In genomic region chr4:112517067-112517588, GRCh38 we compare ENCODE assay signal across 9 cellular contexts. TPM values are rescaled to one million over a fixed set of nuclear protein-coding genes. Genes with fewer than 3 reads are reported as not detected.
DNase-seq lines count a peak whose midpoint lies in the region; ATAC-seq and TF ChIP-seq lines count a peak whose summit lies in the region.
"Had no signal": no experiment of that assay in that cellular context is flagged by ENCODE, and none has a peak within 500 bp of the region (broad histone marks: within the 10 kb centered on the region; RNA-seq: fewer than 3 reads in every experiment).

No MANE protein-coding gene starts in this region.

- peak overlapping the region; percentile 78 for H3K27ac Mint-ChIP-seq in activated CD4-positive, alpha-beta T cell treated with anti-CD3 and anti-CD28 coated beads, Interleukin-2, amount 10 ng/mL, durations not matched to agents 24 days and 14 days
- H3K27ac Mint-ChIP-seq in naive thymus-derived CD8-positive, alpha-beta T cell = peak overlapping the region in 2 of 10 donors; percentile 24 to 53

- peak overlapping the region; percentile 90 for H3K4me3 Mint-ChIP-seq in activated CD4-positive, alpha-beta T cell treated with anti-CD3 and anti-CD28 coated beads, Interleukin-2, amount 10 ng/mL, durations not matched to agents 24 days and 14 days
- H3K4me3 Mint-ChIP-seq in naive thymus-derived CD8-positive, alpha-beta T cell = peak overlapping the region; percentile 55 to 93 (median 76)

- H3K4me3 ChIP-seq in WERI-Rb-1 (ENCODE audit: low read depth, low read length) = peak overlapping the region; percentile 45; the same call in 1 of the 2 replicates

- POLR2A ChIA-PET in naive thymus-derived CD8-positive, alpha-beta T cell (lab: Charles Lee) = no interaction called here

- H3K36me3 ChIP-seq in WERI-Rb-1 = no peaks in the 10 kb centered on the region

- H3K9me3 Mint-ChIP-seq in activated CD4-positive, alpha-beta T cell treated with anti-CD3 and anti-CD28 coated beads, Interleukin-2, amount 10 ng/mL, durations not matched to agents 24 days and 14 days = peaks cover 7% of the 10 kb centered on the region
- peaks cover 0 to 36% (median 6%) of the 10 kb centered on the region in 9 donors for H3K9me3 Mint-ChIP-seq in naive thymus-derived CD8-positive, alpha-beta T cell

- intact Hi-C loops in activated CD4-positive, alpha-beta T cell treated with anti-CD3 and anti-CD28 coated beads, Interleukin-2, amount 10 ng/mL, durations not matched to agents 24 days and 14 days (cut with micrococcal nuclease) = loop anchor here (5.0 kb wide), 2 partner anchors 120 to 190 kb away; partner anchors contain the start of genes LARP7 and ZGRF1
- intact Hi-C loops in posterior vena cava (cut with DNase I) = no loop called here

- peak; percentile 79 for DNase-seq in activated CD4-positive, alpha-beta T cell treated with anti-CD3 and anti-CD28 coated beads, Interleukin-2, amount 10 ng/mL, durations not matched to agents 24 days and 14 days
- no peak for DNase-seq in activated CD4-positive, alpha-beta T cell treated with anti-CD3 and anti-CD28 coated beads, Interleukin-2, amount 50 U/mL, for 4 hours
- DNase-seq in WERI-Rb-1 = no peak
- DNase-seq in naive thymus-derived CD8-positive, alpha-beta T cell = no peak
- DNase-seq in posterior vena cava (ENCODE audit: low spot score) = no peak
- DNase-seq in NCI-H82 treated with DMSO at 0.1 percent for 48 hours (lab: John Stamatoyannopoulos, UW; ENCODE audit: unreplicated experiment) = no peak
- DNase-seq: DND-41 had no signal

- peaks cover 50% of the 10 kb centered on the region for H3K4me1 Mint-ChIP-seq in activated CD4-positive, alpha-beta T cell treated with anti-CD3 and anti-CD28 coated beads, Interleukin-2, amount 10 ng/mL, durations not matched to agents 24 days and 14 days
- peaks cover 28 to 75% (median 52%) of the 10 kb centered on the region in 4 donors for H3K4me1 Mint-ChIP-seq in naive thymus-derived CD8-positive, alpha-beta T cell

- H3K36me3 Mint-ChIP-seq in activated CD4-positive, alpha-beta T cell treated with anti-CD3 and anti-CD28 coated beads, Interleukin-2, amount 10 ng/mL, durations not matched to agents 24 days and 14 days (ENCODE audit: low read depth) = peaks cover 8% of the 10 kb centered on the region
- H3K36me3 Mint-ChIP-seq in naive thymus-derived CD8-positive, alpha-beta T cell = peaks cover 6 to 25% (median 9%) of the 10 kb centered on the region in 3 donors

- H3K27me3 Mint-ChIP-seq in activated CD4-positive, alpha-beta T cell treated with anti-CD3 and anti-CD28 coated beads, Interleukin-2, amount 10 ng/mL, durations not matched to agents 24 days and 14 days = peaks cover 86% of the 10 kb centered on the region
- peaks cover 76 to 100% (median 87%) of the 10 kb centered on the region in 5 donors for H3K27me3 Mint-ChIP-seq in naive thymus-derived CD8-positive, alpha-beta T cell

- peaks cover 95% of the 10 kb centered on the region for H3K27me3 ChIP-seq in WERI-Rb-1 (ENCODE audit: insufficient read depth, low read depth, severe bottlenecking)

- H3K9me3 ChIP-seq in WERI-Rb-1 (ENCODE audit: severe bottlenecking) = no peaks in the 10 kb centered on the region

- peak; percentile 21 for ATAC-seq in HG02623 (IDR thresholded peaks at IDR 0.05; ENCODE audit: unreplicated experiment)
- no peak for ATAC-seq in naive thymus-derived CD8-positive, alpha-beta T cell
- no peak for ATAC-seq in HG02884 (IDR thresholded peaks at IDR 0.05; ENCODE audit: unreplicated experiment)

- TF ChIP-seq CTCF in WERI-Rb-1 (IDR thresholded peaks at IDR 0.05; ENCODE audit: low read depth, low read length) = no peak

- no peak overlapping the region for H3K27ac ChIP-seq in WERI-Rb-1

RNA-seq across cellular contexts. Expression of gene NEUROG2, which starts 1.1 kb away (rescaled TPM):
- total RNA-seq in activated CD4-positive, alpha-beta T cell treated with anti-CD3 and anti-CD28 coated beads, Interleukin-2, amount 10 ng/mL, durations not matched to agents 24 days and 14 days = 0.16 and 0.17 TPM in 2 replicates
- total RNA-seq in naive thymus-derived CD8-positive, alpha-beta T cell = not detected
- not detected for polyA plus RNA-seq in naive thymus-derived CD8-positive, alpha-beta T cell
- total RNA-seq in posterior vena cava = not detected
